In the genomic region with DNA sequence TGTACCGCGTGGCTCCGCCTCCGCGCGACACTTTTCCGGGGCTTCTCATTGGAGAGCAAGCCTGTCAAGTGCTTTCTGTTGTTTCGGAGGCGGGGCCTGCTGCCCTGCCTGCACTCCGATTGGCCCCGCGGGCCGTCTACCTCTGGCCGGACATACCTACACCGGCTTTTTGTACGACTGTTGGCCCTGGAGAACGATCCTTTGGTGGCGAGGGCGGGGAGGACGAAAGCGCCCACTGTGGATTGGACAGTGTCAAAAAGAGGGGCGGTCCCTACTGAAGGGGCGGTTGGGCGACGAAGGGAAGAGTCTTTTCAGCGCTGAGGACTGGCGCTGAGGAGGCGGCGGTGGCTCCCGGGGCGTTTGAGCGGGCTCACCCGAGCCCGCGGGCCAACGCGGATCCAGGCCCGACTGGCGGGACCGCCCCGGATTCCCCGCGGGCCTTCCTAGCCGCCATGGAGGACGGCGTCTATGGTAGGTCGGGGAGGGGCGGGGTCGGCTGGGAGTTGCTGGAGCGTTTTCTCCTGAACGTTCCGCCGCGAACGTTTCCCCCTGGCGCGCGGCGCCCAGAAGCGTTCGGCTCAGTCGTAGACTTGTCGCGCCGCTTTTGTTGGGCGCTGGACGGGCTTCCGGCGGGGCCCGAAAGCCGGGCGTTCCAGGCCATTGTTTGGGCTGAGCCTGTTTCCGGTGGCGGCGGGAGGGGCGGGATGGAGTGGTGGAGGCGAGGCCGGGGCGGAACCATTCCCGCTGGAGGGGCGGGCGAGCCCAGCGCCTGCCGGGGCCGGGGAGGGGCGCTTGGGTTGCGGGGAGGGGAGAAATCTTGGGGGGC, we compare ENCODE assay signal across 8 cellular contexts. TPM values are rescaled to one million over a fixed set of nuclear protein-coding genes. Genes with fewer than 3 reads are reported as not detected.
DNase-seq lines count a peak whose midpoint lies in the region; ATAC-seq and TF ChIP-seq lines count a peak whose summit lies in the region.

A gene with protein sequence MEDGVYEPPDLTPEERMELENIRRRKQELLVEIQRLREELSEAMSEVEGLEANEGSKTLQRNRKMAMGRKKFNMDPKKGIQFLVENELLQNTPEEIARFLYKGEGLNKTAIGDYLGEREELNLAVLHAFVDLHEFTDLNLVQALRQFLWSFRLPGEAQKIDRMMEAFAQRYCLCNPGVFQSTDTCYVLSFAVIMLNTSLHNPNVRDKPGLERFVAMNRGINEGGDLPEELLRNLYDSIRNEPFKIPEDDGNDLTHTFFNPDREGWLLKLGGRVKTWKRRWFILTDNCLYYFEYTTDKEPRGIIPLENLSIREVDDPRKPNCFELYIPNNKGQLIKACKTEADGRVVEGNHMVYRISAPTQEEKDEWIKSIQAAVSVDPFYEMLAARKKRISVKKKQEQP (plus strand): TSS at position 314 of the 826 bp plus-strand sequence. CDS start 139 bp downstream, at position 453.

- H3K36me3 ChIP-seq in Panc1 (ENCODE audit: control insufficient read depth, insufficient read depth, low read length) (peaks cover 2% of the 10 kb centered on the region; the same call in 1 of the 2 replicates), esophagus (ENCODE audit: control insufficient read depth in 2 of 2, insufficient read depth in 2 of 2, low read length in 1 of 2) (peaks cover 17 to 34% of the 10 kb centered on the region in 2 donors), muscle layer of colon (ENCODE audit: insufficient read depth, low read length) (peaks cover 42% of the 10 kb centered on the region)

- peak within 1 kb of the TSS; percentile 93 for H3K4me3 Mint-ChIP-seq in activated T-cell treated with anti-CD3 and anti-CD28 coated beads, Interleukin-2, amount 50 U/mL, for 4 hours

- H3K4me3 ChIP-seq in Panc1 (ENCODE audit: low read depth in 2 of 2, low read length in 2 of 2) (peak within 1 kb of the TSS; percentile 57 to 81), esophagus (ENCODE audit: low read depth in 1 of 2, low read length in 2 of 2) (peak within 1 kb of the TSS; percentile 78 to 92), muscle layer of colon (ENCODE audit: low read depth in 1 of 2, low read length in 2 of 2) (peak within 1 kb of the TSS; percentile 82)

- ATAC-seq in GM21737 (IDR thresholded peaks at IDR 0.05; ENCODE audit: unreplicated experiment) = peak; percentile 85
- peak; percentile 93 for ATAC-seq in Panc1
- peak; percentile 91 to 93 for ATAC-seq in activated T-cell treated with anti-CD3 and anti-CD28 coated beads, Interleukin-2, amount 50 U/mL, for 4 hours

- DNase-seq in DMS53 (lab: John Stamatoyannopoulos, UW) (peak; percentile 100), KG1 (lab: John Stamatoyannopoulos, UW) (peak; percentile 99), Panc1 (ENCODE audit: low read depth, low spot score) (peak; percentile 95)
- DNase-seq in activated T-cell treated with anti-CD3 and anti-CD28 coated beads, Interleukin-2, amount 50 U/mL, for 4 hours = peak; percentile 99
- DNase-seq in stimulated activated CD8-positive, alpha-beta memory T cell treated with anti-CD3 and anti-CD28 coated beads, Interleukin-7, amount 100 ng/mL, for 4 hours (ENCODE audit: low read depth in 2 of 2) = peak; percentile 99 to 100

- intact Hi-C loops in Panc1 (cut with micrococcal nuclease; ENCODE audit: unreplicated experiment) = no loop called here

- H3K9ac ChIP-seq in muscle layer of colon (ENCODE audit: low read length) = peak within 1 kb of the TSS; percentile 65

- H3K4me1 ChIP-seq in Panc1 (ENCODE audit: control insufficient read depth, insufficient read depth, low read length) (peaks cover 2% of the 10 kb centered on the region), esophagus (ENCODE audit: control insufficient read depth in 2 of 2, insufficient read depth in 2 of 2, low read length in 1 of 2) (peaks cover 4 to 10% of the 10 kb centered on the region in 2 donors), muscle layer of colon (ENCODE audit: insufficient read depth, low read length) (peaks cover 21% of the 10 kb centered on the region)

- BruUV-seq in Panc1 (replicated peaks; lab: Mats Ljungman, UMichigan) = no TSS peak

- POLR2A ChIA-PET in Panc1 (lab: Charles Lee) = interaction anchor here (0.7 kb wide), 1 partner anchor 15 kb away, joined by 3 read pairs; no protein-coding TSS in a partner anchor

- peak within 1 kb of the TSS; percentile 76 for H3K27ac ChIP-seq in Panc1 (ENCODE audit: low read length)
- H3K27ac ChIP-seq in esophagus (ENCODE audit: low read depth in 2 of 2, low read length in 1 of 2) = peak within 1 kb of the TSS; percentile 97 to 100
- peak within 1 kb of the TSS; percentile 70 for H3K27ac ChIP-seq in muscle layer of colon (ENCODE audit: low read depth, low read length)

- no peaks in the 10 kb centered on the region for H3K9me3 Mint-ChIP-seq in activated T-cell treated with anti-CD3 and anti-CD28 coated beads, Interleukin-2, amount 50 U/mL, for 4 hours

- peaks cover 20% of the 10 kb centered on the region for H3K4me1 Mint-ChIP-seq in activated T-cell treated with anti-CD3 and anti-CD28 coated beads, Interleukin-2, amount 50 U/mL, for 4 hours (ENCODE audit: low read depth)

- H3K9me3 ChIP-seq in Panc1 (ENCODE audit: control insufficient read depth, insufficient read depth, low read depth, low read length) = no peaks in the 10 kb centered on the region
- H3K9me3 ChIP-seq in esophagus (ENCODE audit: control insufficient read depth in 2 of 2, insufficient read depth in 1 of 2, low read depth in 1 of 2, low read length in 1 of 2) = no peaks in the 10 kb centered on the region
- no peaks in the 10 kb centered on the region for H3K9me3 ChIP-seq in muscle layer of colon (ENCODE audit: low read length)

- TF ChIP-seq CTCF in Panc1 (IDR thresholded peaks at IDR 0.05) = no peak

- WGBS in esophagus, 2 donors = 0 to 1% methylated on average over 85 to 87 of the region's 87 CpGs

- no peaks in the 10 kb centered on the region for H3K27me3 Mint-ChIP-seq in activated T-cell treated with anti-CD3 and anti-CD28 coated beads, Interleukin-2, amount 50 U/mL, for 4 hours (ENCODE audit: low read depth)

- H3K27me3 ChIP-seq in Panc1 (ENCODE audit: control insufficient read depth, insufficient read depth, low read length) (no peaks in the 10 kb centered on the region), esophagus (ENCODE audit: control insufficient read depth in 1 of 2, insufficient read depth in 2 of 2, low read length in 2 of 2) (no peaks in the 10 kb centered on the region), muscle layer of colon (ENCODE audit: control insufficient read depth in 1 of 2, insufficient read depth in 2 of 2, low read length in 2 of 2) (no peaks in the 10 kb centered on the region)

- in situ Hi-C loops in Panc1 (cut with HindIII; ENCODE audit: low pct_unique_long_range_greater_than_20kb, low sequenced_read_pairs) = no loop called here

- CTCF ChIA-PET in Panc1 (lab: Charles Lee) = no interaction called here

- peaks cover 9% of the 10 kb centered on the region for H3K36me3 Mint-ChIP-seq in activated T-cell treated with anti-CD3 and anti-CD28 coated beads, Interleukin-2, amount 50 U/mL, for 4 hours (ENCODE audit: insufficient read depth)

RNA-seq across cellular contexts. Expression of the gene that starts here (rescaled TPM):
- total RNA-seq in Panc1 (2021; ENCODE audit: unreplicated experiment) = 53.4 TPM
- polyA plus RNA-seq in Panc1 (2012; ENCODE audit: insufficient read length) = 47.4 TPM
- total RNA-seq in activated T-cell treated with anti-CD3 and anti-CD28 coated beads, Interleukin-2, amount 50 U/mL, for 4 hours = 10 to 100 TPM; 30.7 to 36.2 (median 31.5) TPM
- 10 to 100 TPM; 52.2 to 59.3 TPM for polyA plus RNA-seq in esophagus

Comparison
In these comparisons a context has a peak if more than half of its experiments do, and no peak if none do; other contexts are left out.
1. Peak in every context shown above with its lines: DNase-seq, ATAC-seq, H3K4me3 ChIP-seq and H3K27ac ChIP-seq.